1 cellular context compared by ENCODE assay signal in the genomic region with DNA sequence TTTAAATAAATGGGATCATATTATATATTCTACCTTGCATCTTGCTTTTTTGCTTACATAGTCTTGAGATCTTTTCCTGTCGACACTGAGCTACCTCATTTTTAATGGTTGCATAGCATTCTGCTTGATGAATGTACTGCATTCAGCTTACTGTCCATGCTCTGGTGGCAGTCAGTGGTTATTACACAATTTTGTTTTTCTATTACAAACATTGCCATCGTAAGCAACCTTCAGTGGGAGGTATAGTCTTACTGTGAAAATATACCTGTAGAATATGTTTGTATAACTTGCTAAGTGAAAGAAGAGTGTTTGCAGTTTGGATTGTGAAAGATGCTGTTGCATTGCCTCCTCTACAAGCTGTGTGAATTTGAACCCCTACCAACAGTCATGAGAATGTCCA.
TF ChIP-seq lines count a peak whose summit lies in the region.

No MANE protein-coding gene starts in this region.

TF ChIP-seq in K562, 482 proteins besides CTCF, POLR2A, EP300 and RAD21:
- peak; percentile 78 for TF ChIP-seq CEBPB (tag; IDR thresholded peaks at IDR 0.05)
- TF ChIP-seq BDP1 (IDR thresholded peaks at IDR 0.05; ENCODE audit: insufficient read depth, insufficient read length): no peak
- TF ChIP-seq FOXJ3 (CRISPR knock-in tag; IDR thresholded peaks at IDR 0.05): no peak
- TF ChIP-seq, protein P1, sequence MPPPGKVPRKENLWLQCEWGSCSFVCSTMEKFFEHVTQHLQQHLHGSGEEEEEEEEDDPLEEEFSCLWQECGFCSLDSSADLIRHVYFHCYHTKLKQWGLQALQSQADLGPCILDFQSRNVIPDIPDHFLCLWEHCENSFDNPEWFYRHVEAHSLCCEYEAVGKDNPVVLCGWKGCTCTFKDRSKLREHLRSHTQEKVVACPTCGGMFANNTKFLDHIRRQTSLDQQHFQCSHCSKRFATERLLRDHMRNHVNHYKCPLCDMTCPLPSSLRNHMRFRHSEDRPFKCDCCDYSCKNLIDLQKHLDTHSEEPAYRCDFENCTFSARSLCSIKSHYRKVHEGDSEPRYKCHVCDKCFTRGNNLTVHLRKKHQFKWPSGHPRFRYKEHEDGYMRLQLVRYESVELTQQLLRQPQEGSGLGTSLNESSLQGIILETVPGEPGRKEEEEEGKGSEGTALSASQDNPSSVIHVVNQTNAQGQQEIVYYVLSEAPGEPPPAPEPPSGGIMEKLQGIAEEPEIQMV (tag; conservative IDR thresholded peaks at IDR 0.05; ENCODE audit: low read depth): no peak
- TF ChIP-seq MAFG (tag; conservative IDR thresholded peaks at IDR 0.05): no peak
- no peak for TF ChIP-seq NRF1 (conservative IDR thresholded peaks at IDR 0.05 in 1 of 2, IDR thresholded peaks at IDR 0.05 in 1 of 2)
- no peak for TF ChIP-seq KHSRP (IDR thresholded peaks at IDR 0.05)
- 0 out of 2 replicates have a peak, but pooled peaks have one; percentile 25 for TF ChIP-seq CEBPG (CRISPR knock-in tag; IDR thresholded peaks at IDR 0.05)
- peak; percentile 47 to 65; a peak in 2 of 4 replicates for TF ChIP-seq CEBPG (tag; conservative IDR thresholded peaks at IDR 0.05 in 1 of 2, IDR thresholded peaks at IDR 0.05 in 1 of 2)
- no peak for TF ChIP-seq TRIM28 (IDR thresholded peaks at IDR 0.05)
- TF ChIP-seq TEAD1 (CRISPR knock-in tag; IDR thresholded peaks at IDR 0.05): no peak
- TF ChIP-seq NFRKB (IDR thresholded peaks at IDR 0.05; ENCODE audit: low read depth): no peak
- TF ChIP-seq MED1 (CRISPR knock-in tag; IDR thresholded peaks at IDR 0.05; ENCODE audit: borderline replicate concordance): no peak
- TF ChIP-seq MTA3 (IDR thresholded peaks at IDR 0.05; ENCODE audit: borderline replicate concordance): no peak
TF ChIP-seq in K562: peak in this region for 2.
